Comparison of ENCODE assay signal across 27 cellular contexts in the genomic region with DNA sequence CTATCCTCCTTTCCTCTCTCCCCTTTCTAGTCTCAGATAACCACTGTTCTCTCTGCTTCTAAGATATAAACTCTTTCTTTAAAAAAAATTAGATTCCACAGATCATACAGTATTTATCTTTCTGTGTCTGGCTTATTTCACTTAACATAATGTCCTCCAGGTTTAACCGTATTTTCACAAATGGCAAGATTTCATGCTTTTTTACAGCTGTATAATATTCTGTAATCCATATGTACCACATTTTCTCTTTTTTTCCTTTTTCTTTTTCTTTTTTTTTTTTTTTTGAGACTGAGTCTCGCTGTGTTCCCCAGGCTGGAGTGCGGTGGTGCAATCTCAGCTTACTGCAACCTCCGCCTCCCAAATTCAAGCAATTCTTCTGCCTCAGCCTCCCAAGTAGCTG.
"Had no signal": no experiment of that assay in that cellular context is flagged by ENCODE, and none has a peak within 500 bp of the region (broad histone marks: within the 10 kb centered on the region; RNA-seq: fewer than 3 reads in every experiment).

No MANE protein-coding gene starts in this region.

- H3K27ac Mint-ChIP-seq: activated CD4-positive, alpha-beta memory T cell treated with anti-CD3 and anti-CD28 coated beads, Interleukin-2, amount 10 ng/mL, durations not matched to agents 7 days and 5 days; activated CD4-positive, alpha-beta T cell treated with anti-CD3 and anti-CD28 coated beads for 36 hours; activated naive CD8-positive, alpha-beta T cell treated with anti-CD3 and anti-CD28 coated beads, Interleukin-2, amount 10 ng/mL, durations not matched to agents 7 days and 5 days had no signal

- H3K27ac ChIP-seq: adrenal gland, Peyer's patch, RWPE1, VCaP had no signal

- FAIRE-seq: TTC549 had no signal

- ATAC-seq: activated CD4-positive, alpha-beta T cell treated with anti-CD3 and anti-CD28 coated beads for 36 hours had no signal

- H3K27me3 ChIP-seq: adrenal gland, MG63, Peyer's patch had no signal

- H3K4me3 Mint-ChIP-seq: activated CD4-positive, alpha-beta T cell treated with anti-CD3 and anti-CD28 coated beads for 36 hours; activated naive CD8-positive, alpha-beta T cell treated with anti-CD3 and anti-CD28 coated beads, Interleukin-2, amount 10 ng/mL, durations not matched to agents 7 days and 5 days had no signal

- H3K9me3 Mint-ChIP-seq: activated CD4-positive, alpha-beta memory T cell treated with anti-CD3 and anti-CD28 coated beads, Interleukin-2, amount 10 ng/mL, durations not matched to agents 7 days and 5 days; activated naive CD8-positive, alpha-beta T cell treated with anti-CD3 and anti-CD28 coated beads, Interleukin-2, amount 10 ng/mL, durations not matched to agents 7 days and 5 days had no signal

- H3K4me3 ChIP-seq: adrenal gland, MG63, Peyer's patch had no signal

- H3K36me3 ChIP-seq: Peyer's patch had no signal

- H3K9me3 ChIP-seq: adrenal gland, MG63, Peyer's patch had no signal

- DNase-seq: activated CD4-positive, alpha-beta memory T cell treated with anti-CD3 and anti-CD28 coated beads, Interleukin-2, amount 10 ng/mL, durations not matched to agents 7 days and 5 days; activated CD4-positive, alpha-beta T cell treated with anti-CD3 and anti-CD28 coated beads for 36 hours; activated CD4-positive, alpha-beta T cell treated with anti-CD3 and anti-CD28 coated beads, Interleukin-2, amount 50 U/mL, for 1 hour; activated effector memory CD4-positive, alpha-beta T cell treated with Interleukin-2 at 50 U/mL for 16 hours; activated naive CD4-positive, alpha-beta T cell; activated naive CD8-positive, alpha-beta T cell treated with anti-CD3 and anti-CD28 coated beads, Interleukin-2, amount 10 ng/mL, durations not matched to agents 7 days and 5 days; activated T-cell treated with anti-CD3 and anti-CD28 coated beads for 4 hours; adrenal gland; anterior cingulate cortex; KG1; MG63; NCI-H1105; NCI-H1436; NCI-H1694 treated with DMSO at 0.1 percent for 48 hours; NCI-H2029 treated with DMSO at 0.1 percent for 48 hours; NCI-H345; NCI-H510A; NCI-H526 treated with DMSO at 0.1 percent for 48 hours; NCI-H82; NK-92 treated with Interleukin-12 subunit alpha and Interleukin-12 subunit beta, amount 100 ng/mL, for 24 hours; Peyer's patch; SIG-M5; T-helper 2 cell; T1000 had no signal

- H3K27me3 Mint-ChIP-seq: activated CD4-positive, alpha-beta memory T cell treated with anti-CD3 and anti-CD28 coated beads, Interleukin-2, amount 10 ng/mL, durations not matched to agents 7 days and 5 days; activated CD4-positive, alpha-beta T cell treated with anti-CD3 and anti-CD28 coated beads for 36 hours; activated naive CD8-positive, alpha-beta T cell treated with anti-CD3 and anti-CD28 coated beads, Interleukin-2, amount 10 ng/mL, durations not matched to agents 7 days and 5 days had no signal
